Comparison of ENCODE assay signal across 34 cellular contexts in the genomic region with DNA sequence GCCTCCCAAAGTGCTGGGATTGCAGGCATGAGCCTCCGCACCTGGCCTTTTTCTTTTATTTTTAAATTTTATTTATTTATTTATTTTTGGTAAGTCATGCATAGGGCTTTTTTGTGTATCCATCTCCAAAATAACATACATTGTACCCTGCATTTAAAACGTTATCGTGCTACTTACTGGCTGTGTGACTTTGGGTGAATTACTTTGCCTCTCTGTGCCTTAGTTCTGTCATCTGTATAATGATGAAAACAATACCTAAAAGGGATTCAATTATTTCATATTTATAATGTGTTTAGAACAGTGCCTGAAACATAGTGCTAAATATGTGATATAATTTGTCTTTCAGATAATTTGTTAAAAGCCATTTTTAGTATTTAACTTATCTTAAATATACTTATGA.
"Had no signal": no experiment of that assay in that cellular context is flagged by ENCODE, and none has a peak within 500 bp of the region (broad histone marks: within the 10 kb centered on the region; RNA-seq: fewer than 3 reads in every experiment).

No MANE protein-coding gene starts in this region.

- H3K27me3 ChIP-seq: MG63 had no signal

- H3K36me3 ChIP-seq: MG63 had no signal

- DNase-seq: Karpas-422, Kasumi-1, MG63, MM.1S, MV-4-11, NCI-H1048, NCI-H1092, NCI-H1092 treated with DMSO at 0.1 percent for 48 hours, NCI-H1105, NCI-H1105 treated with DMSO at 0.1 percent for 48 hours, NCI-H1417, NCI-H1417 treated with DMSO at 0.1 percent for 48 hours, NCI-H1436, NCI-H1436 treated with DMSO at 0.1 percent for 48 hours, NCI-H146, NCI-H1694, NCI-H1694 treated with DMSO at 0.1 percent for 48 hours, NCI-H187, NCI-H187 treated with DMSO at 0.1 percent for 48 hours, NCI-H1930, NCI-H2029, NCI-H2029 treated with DMSO at 0.1 percent for 48 hours, NCI-H2081, NCI-H2081 treated with DMSO at 0.1 percent for 48 hours, NCI-H2107, NCI-H2171, NCI-H2171 treated with DMSO at 0.1 percent for 48 hours, NCI-H2227 treated with DMSO at 0.1 percent for 48 hours, NCI-H345, NCI-H446, NCI-H446 treated with DMSO at 0.1 percent for 48 hours, NCI-H510A, NCI-H510A treated with DMSO at 0.1 percent for 48 hours, NCI-H524 had no signal

- H3K4me3 ChIP-seq: MG63 had no signal

- H3K9me3 ChIP-seq: MG63 had no signal
